Comparison of ENCODE assay signal across 20 cellular contexts in genomic region chr10:89695307-89695706, GRCh38.
"Had no signal": no experiment of that assay in that cellular context is flagged by ENCODE, and none has a peak within 500 bp of the region (broad histone marks: within the 10 kb centered on the region; RNA-seq: fewer than 3 reads in every experiment).

No MANE protein-coding gene starts in this region.

- H3K36me3 ChIP-seq: breast epithelium, esophagus squamous epithelium, neutrophil, pancreas, stomach, upper lobe of left lung, WERI-Rb-1 had no signal

- ATAC-seq: activated T-cell treated with anti-CD3 and anti-CD28 coated beads, Interleukin-2, amount 50 U/mL, for 72 hours; natural killer cell treated with Interleukin-12 subunit alpha and Interleukin-12 subunit beta and Interleukin-15 and Interleukin-18, amount 100 ng/mL, for 72 hours; pancreas; sciatic nerve had no signal

- H3K9me3 Mint-ChIP-seq: activated naive CD4-positive, alpha-beta T cell treated with anti-CD3 and anti-CD28 coated beads, Interleukin-2, amount 50 U/mL, for 24 hours; activated T-cell treated with anti-CD3 and anti-CD28 coated beads, Interleukin-2, amount 50 U/mL, for 72 hours; memory B cell; natural killer cell treated with Interleukin-12 subunit alpha and Interleukin-12 subunit beta and Interleukin-15 and Interleukin-18, amount 100 ng/mL, for 72 hours had no signal

- H3K4me2 ChIP-seq: smooth muscle cell had no signal

- H3K27me3 Mint-ChIP-seq: activated naive CD4-positive, alpha-beta T cell treated with anti-CD3 and anti-CD28 coated beads, Interleukin-2, amount 50 U/mL, for 24 hours; memory B cell; natural killer cell treated with Interleukin-12 subunit alpha and Interleukin-12 subunit beta and Interleukin-15 and Interleukin-18, amount 100 ng/mL, for 72 hours had no signal

- H3K36me3 Mint-ChIP-seq: natural killer cell treated with Interleukin-12 subunit alpha and Interleukin-12 subunit beta and Interleukin-15 and Interleukin-18, amount 100 ng/mL, for 72 hours had no signal

- H3K9me3 ChIP-seq: breast epithelium, esophagus squamous epithelium, neutrophil, pancreas, stomach, upper lobe of left lung had no signal

- H3K4me3 ChIP-seq: breast epithelium, esophagus squamous epithelium, pancreas, smooth muscle cell, stomach, upper lobe of left lung had no signal

- H3K27ac ChIP-seq: breast epithelium, esophagus squamous epithelium, neutrophil, pancreas, stomach, upper lobe of left lung, WERI-Rb-1 had no signal

- DNase-seq: activated CD4-positive, alpha-beta T cell treated with anti-CD3 and anti-CD28 coated beads, Interleukin-2, amount 50 U/mL, for 4 hours; activated gamma-delta T cell; activated T-cell treated with anti-CD3 and anti-CD28 coated beads, Interleukin-2, amount 50 U/mL, for 72 hours; cerebellar nuclear complex; cortex of kidney; effector CD4-positive, alpha-beta T cell; esophagus squamous epithelium; pancreas; stimulated activated CD4-positive, alpha-beta T cell treated with anti-CD3 and anti-CD28 coated beads, Interleukin-4, amount 100 ng/mL, for 1 hour; stomach; T-helper 2 cell; upper lobe of left lung; WERI-Rb-1 had no signal

- H3K4me3 Mint-ChIP-seq: activated naive CD4-positive, alpha-beta T cell treated with anti-CD3 and anti-CD28 coated beads, Interleukin-2, amount 50 U/mL, for 24 hours; activated T-cell treated with anti-CD3 and anti-CD28 coated beads, Interleukin-2, amount 50 U/mL, for 72 hours; memory B cell; natural killer cell treated with Interleukin-12 subunit alpha and Interleukin-12 subunit beta and Interleukin-15 and Interleukin-18, amount 100 ng/mL, for 72 hours had no signal

- H3K27ac Mint-ChIP-seq: activated naive CD4-positive, alpha-beta T cell treated with anti-CD3 and anti-CD28 coated beads, Interleukin-2, amount 50 U/mL, for 24 hours; activated T-cell treated with anti-CD3 and anti-CD28 coated beads, Interleukin-2, amount 50 U/mL, for 72 hours; memory B cell; natural killer cell treated with Interleukin-12 subunit alpha and Interleukin-12 subunit beta and Interleukin-15 and Interleukin-18, amount 100 ng/mL, for 72 hours had no signal

- H3K4me1 ChIP-seq: breast epithelium, upper lobe of left lung had no signal

- H3K27me3 ChIP-seq: breast epithelium, esophagus squamous epithelium, neutrophil, pancreas, stomach, upper lobe of left lung had no signal
